29 cellular contexts compared by ENCODE assay signal in genomic region chr11:62073061-62073460, GRCh38.
"Had no signal": no experiment of that assay in that cellular context is flagged by ENCODE, and none has a peak within 500 bp of the region (broad histone marks: within the 10 kb centered on the region; RNA-seq: fewer than 3 reads in every experiment).

No MANE protein-coding gene starts in this region.

- H3K4me3 Mint-ChIP-seq: immature natural killer cell, mesothelial cell of epicardium had no signal

- ATAC-seq: esophagus mucosa, gastroesophageal sphincter, heart left ventricle, left colon, left lobe of liver, left ventricle myocardium superior, lower lobe of right lung, mucosa of descending colon had no signal

- H3K9me3 ChIP-seq: esophagus squamous epithelium, gastroesophageal sphincter, heart left ventricle, lower lobe of right lung, mucosa of descending colon had no signal

- H3K36me3 Mint-ChIP-seq: immature natural killer cell, mesothelial cell of epicardium, naive B cell had no signal

- H3K4me2 ChIP-seq: hepatocyte had no signal

- H3K36me3 ChIP-seq: esophagus squamous epithelium, gastroesophageal sphincter, heart left ventricle, lower lobe of right lung had no signal

- H3K27ac Mint-ChIP-seq: immature natural killer cell, mesothelial cell of epicardium, naive B cell had no signal

- H3K9me3 Mint-ChIP-seq: immature natural killer cell, mesothelial cell of epicardium, naive B cell had no signal

- DNase-seq: dermis blood vessel endothelial cell; dorsolateral prefrontal cortex; effector CD4-positive, alpha-beta T cell; effector memory CD4-positive, alpha-beta T cell; erythroblast; esophagus squamous epithelium; foreskin fibroblast; heart left ventricle; hypothalamus; immature natural killer cell; islet precursor cell; kidney; kidney glomerular epithelial cell; left colon; left ventricle myocardium superior; lower lobe of right lung; mesenchymal stem cell; mucosa of descending colon; naive B cell had no signal

- H2AFZ ChIP-seq: hepatocyte had no signal

- H3K27ac ChIP-seq: coronary artery, epithelial cell of prostate, esophagus squamous epithelium, gastroesophageal sphincter, heart left ventricle, hepatocyte, lower lobe of right lung had no signal

- H3K79me2 ChIP-seq: hepatocyte had no signal

- FAIRE-seq: colon, endothelial cell of umbilical vein, frontal cortex, kidney had no signal

- H3K4me1 ChIP-seq: esophagus squamous epithelium, gastroesophageal sphincter, lower lobe of right lung had no signal

- H3K27me3 ChIP-seq: dorsolateral prefrontal cortex, esophagus squamous epithelium, gastroesophageal sphincter, heart left ventricle, hepatocyte had no signal

- H3K4me3 ChIP-seq: coronary artery, dorsolateral prefrontal cortex, esophagus squamous epithelium, gastroesophageal sphincter, heart left ventricle, hepatocyte, lower lobe of right lung, mucosa of descending colon had no signal

- H3K4me1 Mint-ChIP-seq: immature natural killer cell, mesothelial cell of epicardium, naive B cell had no signal
